Comparison of ENCODE assay signal across 29 cellular contexts in genomic region chr12:6818246-6819006, GRCh38. TPM values are rescaled to one million over a fixed set of nuclear protein-coding genes. Genes with fewer than 3 reads are reported as not detected.
DNase-seq lines count a peak whose midpoint lies in the region; ATAC-seq and TF ChIP-seq lines count a peak whose summit lies in the region.
"Had no signal": no experiment of that assay in that cellular context is flagged by ENCODE, and none has a peak within 500 bp of the region (broad histone marks: within the 10 kb centered on the region; RNA-seq: fewer than 3 reads in every experiment).

No MANE protein-coding gene starts in this region.

- intact Hi-C loops in prostate gland (cut with DNase I): no loop called here

- H3K27me3 ChIP-seq in prostate gland (replicated peaks; ENCODE audit: insufficient read depth): no peaks in the 10 kb centered on the region
- H3K27me3 ChIP-seq: vagina had no signal

- TF ChIP-seq CTCF in neural crest cell (conservative IDR thresholded peaks at IDR 0.05) (no peak), prostate gland (IDR thresholded peaks at IDR 0.05) (no peak), omental fat pad (IDR thresholded peaks at IDR 0.05) (no peak)

- peak; percentile 81 for DNase-seq in SK-N-DZ (ENCODE audit: low spot score)
- DNase-seq in neural crest cell (ENCODE audit: low read depth, low spot score): no peak
- DNase-seq in SIG-M5 (lab: John Stamatoyannopoulos, UW): no peak
- no peak for DNase-seq in prostate gland (ENCODE audit: low spot score)
- no peak for DNase-seq in omental fat pad (ENCODE audit: low spot score)
- no peak for DNase-seq in stimulated activated CD4-positive, alpha-beta T cell treated with anti-CD3 and anti-CD28 coated beads, Interleukin-12 subunit alpha, Interleukin-12 subunit beta, amount 100 ng/mL, for 4 hours
- DNase-seq: ACHN; activated CD4-positive, alpha-beta T cell treated with anti-CD3 and anti-CD28 coated beads, Interleukin-2, amount 10 ng/mL, durations not matched to agents 7 days and 5 days; activated naive CD4-positive, alpha-beta T cell; amniotic stem cell; CD4-positive, CD25-positive, alpha-beta regulatory T cell; DMS 273 treated with DMSO at 0.1 percent for 48 hours; effector CD8-positive, alpha-beta T cell; esophagus squamous epithelium; GF-D8; naive B cell; NCI-H2029 treated with DMSO at 0.1 percent for 48 hours; NCI-H510A treated with DMSO at 0.1 percent for 48 hours; spleen; stimulated activated CD8-positive, alpha-beta memory T cell treated with anti-CD3 and anti-CD28 coated beads, Interleukin-4, amount 100 ng/mL, for 48 hours; SW 1271 had no signal

- ATAC-seq in omental fat pad (ENCODE audit: low FRiP score): no peak
- ATAC-seq: HCT116 had no signal

- H3K27ac ChIP-seq in prostate gland: no peak overlapping the region
- H3K27ac ChIP-seq: esophagus squamous epithelium, spleen, vagina had no signal

- TF ChIP-seq POLR2A in prostate gland (IDR thresholded peaks at IDR 0.05): no peak

- H3K9me3 ChIP-seq in ES-I3 (ENCODE audit: control insufficient read depth, insufficient read depth, low read length) (no peaks in the 10 kb centered on the region), iPS-18c (ENCODE audit: control insufficient read depth, insufficient read depth, low read length) (no peaks in the 10 kb centered on the region), prostate gland (no peaks in the 10 kb centered on the region)
- H3K9me3 ChIP-seq: esophagus squamous epithelium, spleen, vagina had no signal

- H3K9me3 Mint-ChIP-seq in neural crest cell: no peaks in the 10 kb centered on the region
- H3K9me3 Mint-ChIP-seq: activated CD4-positive, alpha-beta T cell treated with anti-CD3 and anti-CD28 coated beads, Interleukin-2, amount 10 ng/mL, durations not matched to agents 7 days and 5 days; CD4-positive, CD25-positive, alpha-beta regulatory T cell; central memory CD8-positive, alpha-beta T cell; naive B cell had no signal

- no peaks in the 10 kb centered on the region for H3K36me3 ChIP-seq in ES-I3 (ENCODE audit: insufficient read depth, low read length)
- H3K36me3 ChIP-seq in prostate gland: no peaks in the 10 kb centered on the region
- H3K36me3 ChIP-seq: esophagus squamous epithelium, vagina had no signal

- WGBS in prostate gland: 67% methylated on average over 15 of the region's 15 CpGs

- H3K36me3 Mint-ChIP-seq in neural crest cell (ENCODE audit: low read depth): peaks cover 3% of the 10 kb centered on the region
- H3K36me3 Mint-ChIP-seq: naive B cell had no signal

- no peaks in the 10 kb centered on the region for H3K27me3 Mint-ChIP-seq in neural crest cell (ENCODE audit: low read depth)

- H3K4me3 ChIP-seq in iPS-18c (ENCODE audit: insufficient read depth, low read depth, low read length): peak overlapping the region; percentile 4; the same call in 1 of the 2 replicates
- no peak overlapping the region for H3K4me3 ChIP-seq in prostate gland
- H3K4me3 ChIP-seq: esophagus squamous epithelium, spleen, vagina had no signal

- peak overlapping the region; percentile 78 for H3K27ac Mint-ChIP-seq in neural crest cell (ENCODE audit: unreplicated experiment)
- H3K27ac Mint-ChIP-seq: activated CD4-positive, alpha-beta T cell treated with anti-CD3 and anti-CD28 coated beads, Interleukin-2, amount 10 ng/mL, durations not matched to agents 7 days and 5 days had no signal

- peak overlapping the region; percentile 58 for H3K4me3 Mint-ChIP-seq in neural crest cell
- H3K4me3 Mint-ChIP-seq: activated CD4-positive, alpha-beta T cell treated with anti-CD3 and anti-CD28 coated beads, Interleukin-2, amount 10 ng/mL, durations not matched to agents 7 days and 5 days; CD4-positive, CD25-positive, alpha-beta regulatory T cell; central memory CD8-positive, alpha-beta T cell; naive B cell had no signal

- peaks cover 68% of the 10 kb centered on the region for H3K4me1 Mint-ChIP-seq in neural crest cell
- H3K4me1 Mint-ChIP-seq: central memory CD8-positive, alpha-beta T cell had no signal

- peaks cover 25% of the 10 kb centered on the region for H3K4me1 ChIP-seq in ES-I3 (ENCODE audit: insufficient read depth, low read length)
- no peaks in the 10 kb centered on the region for H3K4me1 ChIP-seq in prostate gland (replicated peaks)

- H3K9ac ChIP-seq in ES-I3 (ENCODE audit: low read depth, low read length): 0 out of 2 replicates have a peak overlapping the region, but pooled peaks have one; percentile 3

RNA-seq across cellular contexts. Expression of gene GPR162, which starts 3.2 kb away (rescaled TPM):
- 37.5 and 46.0 TPM in 2 replicates for polyA plus RNA-seq in SK-N-DZ (2014; cell fraction: cytosol; rRNA removed)
- polyA plus RNA-seq in SK-N-DZ (2014; cell fraction: nucleus; rRNA removed): 70.7 and 77.4 TPM in 2 replicates
- total RNA-seq in neural crest cell (16.4 and 17.4 TPM in 2 replicates), prostate gland (1 to 10 TPM; 4.3 to 4.4 TPM), omental fat pad (1 to 10 TPM; 2.8 to 6.7 (median 2.9) TPM)
- total RNA-seq: CD4-positive, CD25-positive, alpha-beta regulatory T cell had no signal
- polyA plus RNA-seq: CD4-positive, CD25-positive, alpha-beta regulatory T cell had no signal

RNA-seq across cellular contexts. Expression of gene P3H3, which starts 9.8 kb away (rescaled TPM):
- 34.5 and 38.9 TPM in 2 replicates for polyA plus RNA-seq in SK-N-DZ (2014; cell fraction: cytosol; rRNA removed)
- 221 and 272 TPM in 2 replicates for polyA plus RNA-seq in SK-N-DZ (2014; cell fraction: nucleus; rRNA removed)
- total RNA-seq in neural crest cell (47.4 and 52.7 TPM in 2 replicates), prostate gland (10 to 100 TPM; 25.7 to 28.8 TPM), omental fat pad (10 to 100 TPM in 2 of 4 donors, 1 to 10 TPM in 2; 5.4 to 13.6 (median 10.0) TPM)

RNA-seq across cellular contexts. Expression of gene GNB3, which starts 22.3 kb away (rescaled TPM):
- 8.4 and 16.4 TPM in 2 replicates for polyA plus RNA-seq in SK-N-DZ (2014; cell fraction: cytosol; rRNA removed)
- 110 and 150 TPM in 2 replicates for polyA plus RNA-seq in SK-N-DZ (2014; cell fraction: nucleus; rRNA removed)
- total RNA-seq in neural crest cell: 21.2 and 22.2 TPM in 2 replicates
- 1 to 10 TPM; 2.3 to 2.4 TPM for total RNA-seq in prostate gland
- total RNA-seq in omental fat pad: 1 to 10 TPM in 1 of 4 donors, under 1 TPM in 2, not detected in 1; 0.25 to 2.0 (median 0.48) TPM
- total RNA-seq: activated CD4-positive, alpha-beta T cell treated with anti-CD3 and anti-CD28 coated beads, Interleukin-2, amount 10 ng/mL, durations not matched to agents 7 days and 5 days; CD4-positive, CD25-positive, alpha-beta regulatory T cell had no signal
- polyA plus RNA-seq: CD4-positive, CD25-positive, alpha-beta regulatory T cell had no signal

RNA-seq across cellular contexts. Expression of gene CD4, which starts 29.1 kb away (rescaled TPM):
- 5.8 and 7.7 TPM in 2 replicates for polyA plus RNA-seq in SK-N-DZ (2014; cell fraction: cytosol; rRNA removed)
- 6.6 and 8.7 TPM in 2 replicates for polyA plus RNA-seq in SK-N-DZ (2014; cell fraction: nucleus; rRNA removed)
- 3.8 and 4.1 TPM in 2 replicates for total RNA-seq in neural crest cell
- total RNA-seq in prostate gland: 1 to 10 TPM; 1.6 to 8.6 TPM
- total RNA-seq in omental fat pad: 10 to 100 TPM; 19.7 to 26.5 (median 21.8) TPM
- total RNA-seq: glomerular endothelial cell, lung microvascular endothelial cell, pulmonary artery endothelial cell had no signal

RNA-seq across cellular contexts. Expression of gene CDCA3, which starts 32.7 kb away (rescaled TPM):
- 72.9 and 97.2 TPM in 2 replicates for polyA plus RNA-seq in SK-N-DZ (2014; cell fraction: cytosol; rRNA removed)
- 191 and 199 TPM in 2 replicates for polyA plus RNA-seq in SK-N-DZ (2014; cell fraction: nucleus; rRNA removed)
- total RNA-seq in neural crest cell (67.9 and 71.7 TPM in 2 replicates), prostate gland (10 to 100 TPM in 1 of 2 donors, 1 to 10 TPM in 1; 1.7 to 16.2 TPM), omental fat pad (1 to 10 TPM in 2 of 4 donors, under 1 TPM in 2; 0.47 to 1.6 (median 1.1) TPM)
